In genomic region chr9:99809586-99810357, GRCh38 we compare ENCODE assay signal across 35 cellular contexts. TPM values are rescaled to one million over a fixed set of nuclear protein-coding genes. Genes with fewer than 3 reads are reported as not detected.
DNase-seq lines count a peak whose midpoint lies in the region; ATAC-seq, FAIRE-seq and TF ChIP-seq lines count a peak whose summit lies in the region.
"Had no signal": no experiment of that assay in that cellular context is flagged by ENCODE, and none has a peak within 500 bp of the region (broad histone marks: within the 10 kb centered on the region; RNA-seq: fewer than 3 reads in every experiment).

No MANE protein-coding gene starts in this region.

- FAIRE-seq in RCC 7860 (lab: Jason Lieb, UNC), result no peak
- FAIRE-seq: frontal cortex had no signal

- H3K4me3 ChIP-seq in mammary epithelial cell (replicated peaks in 1 of 3; ENCODE audit: insufficient read depth in 1 of 3, low read depth in 2 of 3, low read length in 3 of 3) (no peak overlapping the region), breast epithelium (no peak overlapping the region), epithelial cell of esophagus (ENCODE audit: low read length) (no peak overlapping the region), ovary (no peak overlapping the region)
- H3K4me3 ChIP-seq: BLaER1, hepatocyte, left lung, spleen, thoracic aorta had no signal

- H4K20me1 ChIP-seq in mammary epithelial cell (ENCODE audit: insufficient read depth, low read length), result no peaks in the 10 kb centered on the region

- peaks cover 46% of the 10 kb centered on the region for H3K4me1 Mint-ChIP-seq in stimulated activated memory B cell treated with anti-CD40 and anti-IgM and Interleukin-4, amounts not matched to agents 10 μg/mL and 1 μg/mL and 100 μg/mL, for 72 hours

- dilution Hi-C loops in mammary epithelial cell (cut with HindIII; ENCODE audit: low sequenced_read_pairs), result no loop called here

- H3K36me3 ChIP-seq in mammary epithelial cell (ENCODE audit: insufficient read depth, low read length), result no peaks in the 10 kb centered on the region
- H3K36me3 ChIP-seq in breast epithelium, result no peaks in the 10 kb centered on the region
- no peaks in the 10 kb centered on the region for H3K36me3 ChIP-seq in ovary
- H3K36me3 ChIP-seq: left lung, spleen, thoracic aorta, WERI-Rb-1 had no signal

- H3K27me3 ChIP-seq in mammary epithelial cell (ENCODE audit: insufficient read depth, low read length), result no peaks in the 10 kb centered on the region
- H3K27me3 ChIP-seq in breast epithelium, result no peaks in the 10 kb centered on the region
- H3K27me3 ChIP-seq in ovary, result no peaks in the 10 kb centered on the region
- H3K27me3 ChIP-seq: BLaER1, hepatocyte, left lung, spleen had no signal

- no peaks in the 10 kb centered on the region for H3K27me3 Mint-ChIP-seq in stimulated activated memory B cell treated with anti-CD40 and anti-IgM and Interleukin-4, amounts not matched to agents 10 μg/mL and 1 μg/mL and 100 μg/mL, for 72 hours
- H3K27me3 Mint-ChIP-seq: activated naive CD8-positive, alpha-beta T cell treated with anti-CD3 and anti-CD28 coated beads, Interleukin-2, amount 10 ng/mL, durations not matched to agents 7 days and 5 days; stimulated activated naive B cell treated with anti-CD40 and anti-IgM and Interleukin-4, amounts not matched to agents 10 μg/mL and 1 μg/mL and 100 μg/mL, for 72 hours had no signal

- CTCF ChIA-PET in mammary epithelial cell (lab: Charles Lee; ENCODE audit: low non-redundant PET), result no interaction called here

- ATAC-seq in stimulated activated memory B cell treated with anti-CD40 and anti-IgM and Interleukin-4, amounts not matched to agents 10 μg/mL and 1 μg/mL and 100 μg/mL, for 72 hours, result no peak
- no peak for ATAC-seq in HG03175 (IDR thresholded peaks at IDR 0.05; ENCODE audit: unreplicated experiment)
- ATAC-seq: left lung; naive thymus-derived CD4-positive, alpha-beta T cell; right cardiac atrium; SK-N-SH treated with all-trans-retinoic acid at 6 μM for 48 hours; stimulated activated naive B cell treated with anti-CD40 and anti-IgM and Interleukin-4, amounts not matched to agents 10 μg/mL and 1 μg/mL and 100 μg/mL, for 72 hours had no signal

- H3K9me3 ChIP-seq in mammary epithelial cell (replicated peaks; ENCODE audit: insufficient read depth, low read length) (no peaks in the 10 kb centered on the region), breast epithelium (no peaks in the 10 kb centered on the region), ovary (no peaks in the 10 kb centered on the region)
- H3K9me3 ChIP-seq: BLaER1, left lung, spleen, thoracic aorta had no signal

- no TSS peak for BruUV-seq in mammary epithelial cell (replicated peaks; lab: Mats Ljungman, UMichigan)

- H2AFZ ChIP-seq in mammary epithelial cell (ENCODE audit: low read depth, low read length), result no peak overlapping the region
- H2AFZ ChIP-seq: hepatocyte had no signal

- H3K4me2 ChIP-seq in mammary epithelial cell (ENCODE audit: insufficient read depth, low read depth, low read length), result no peak overlapping the region
- H3K4me2 ChIP-seq: BLaER1, hepatocyte had no signal

- H3K4me1 ChIP-seq in mammary epithelial cell (ENCODE audit: insufficient read depth, low read length) (peaks cover 4% of the 10 kb centered on the region), breast epithelium (no peaks in the 10 kb centered on the region), ovary (ENCODE audit: insufficient read depth) (peaks cover 2% of the 10 kb centered on the region)
- H3K4me1 ChIP-seq: BLaER1 had no signal

- TF ChIP-seq EP300 in ovary (IDR thresholded peaks at IDR 0.05), result no peak

- intact Hi-C loops in mammary epithelial cell (cut with micrococcal nuclease) (loop anchor here (5.0 kb wide), 4 partner anchors 98 to 788 kb away; partner anchors contain the start of gene STX17), breast epithelium (cut with DNase I; ENCODE audit: low total_unique reads) (no loop called here), ovary (cut with DNase I) (loop anchor here in 2 of 4 donors (10.0 kb wide), 2 partner anchors 405 to 625 kb away; no protein-coding TSS in a partner anchor)

- TF ChIP-seq POLR2A in breast epithelium (IDR thresholded peaks at IDR 0.05) (no peak), ovary (IDR thresholded peaks at IDR 0.05) (no peak)

- TF ChIP-seq CTCF in mammary epithelial cell (conservative IDR thresholded peaks at IDR 0.05 in 1 of 2, IDR thresholded peaks at IDR 0.05 in 1 of 2; ENCODE audit: extremely low read depth in 1 of 2, insufficient read depth in 1 of 2, low read depth in 1 of 2, low read length in 2 of 2), result no peak
- no peak for TF ChIP-seq CTCF in breast epithelium (IDR thresholded peaks at IDR 0.05)
- no peak for TF ChIP-seq CTCF in epithelial cell of esophagus (IDR thresholded peaks at IDR 0.05; ENCODE audit: insufficient read depth, low read depth, low read length, missing control alignments)
- no peak for TF ChIP-seq CTCF in ovary (IDR thresholded peaks at IDR 0.05)

- no peaks in the 10 kb centered on the region for H3K9me3 Mint-ChIP-seq in stimulated activated memory B cell treated with anti-CD40 and anti-IgM and Interleukin-4, amounts not matched to agents 10 μg/mL and 1 μg/mL and 100 μg/mL, for 72 hours
- H3K9me3 Mint-ChIP-seq: activated naive CD8-positive, alpha-beta T cell treated with anti-CD3 and anti-CD28 coated beads, Interleukin-2, amount 10 ng/mL, durations not matched to agents 7 days and 5 days; H9; immature natural killer cell; mesothelial cell of epicardium; naive thymus-derived CD4-positive, alpha-beta T cell; T-helper 2 cell treated with Interferon-gamma antibody and Interleukin-4, amounts not matched to agents 5 μg/mL and 100 μg/mL, for 36 hours had no signal

- DNase-seq in mammary epithelial cell (peak; percentile 54), breast epithelium (ENCODE audit: low spot score in 2 of 2) (no peak), RCC 7860 (ENCODE audit: low spot score) (peak; percentile 18), epithelial cell of esophagus (ENCODE audit: low read depth) (peak; percentile 69), retina (no peak), ovary (no peak)
- DNase-seq: ACHN; activated CD4-positive, alpha-beta T cell treated with anti-CD3 and anti-CD28 coated beads, Interleukin-2, amount 50 U/mL, for 4 hours; activated CD8-positive, alpha-beta memory T cell treated with anti-CD3 and anti-CD28 coated beads, Interleukin-2, amount 50 U/mL, for 48 hours; activated effector memory CD4-positive, alpha-beta T cell treated with Interleukin-2 at 50 U/mL for 16 hours; activated naive CD8-positive, alpha-beta T cell treated with anti-CD3 and anti-CD28 coated beads, Interleukin-2, amount 10 ng/mL, durations not matched to agents 7 days and 5 days; DMS79 treated with DMSO at 0.1 percent for 48 hours; H9; immature natural killer cell; left lung; MM.1S; naive thymus-derived CD4-positive, alpha-beta T cell; NCI-H1436; NCI-H510A; right cardiac atrium; spleen; stimulated activated CD4-positive, alpha-beta T cell treated with anti-CD3 and anti-CD28 coated beads, Interleukin-2, amount 100 ng/mL, for 48 hours; stimulated activated naive B cell treated with anti-CD40 and anti-IgM and Interleukin-4, amounts not matched to agents 10 μg/mL and 1 μg/mL and 100 μg/mL, for 72 hours; WERI-Rb-1 had no signal

- H3K4me3 Mint-ChIP-seq in stimulated activated memory B cell treated with anti-CD40 and anti-IgM and Interleukin-4, amounts not matched to agents 10 μg/mL and 1 μg/mL and 100 μg/mL, for 72 hours, result no peak overlapping the region
- H3K4me3 Mint-ChIP-seq: activated naive CD8-positive, alpha-beta T cell treated with anti-CD3 and anti-CD28 coated beads, Interleukin-2, amount 10 ng/mL, durations not matched to agents 7 days and 5 days; H9; immature natural killer cell; mesothelial cell of epicardium; naive thymus-derived CD4-positive, alpha-beta T cell; stimulated activated naive B cell treated with anti-CD40 and anti-IgM and Interleukin-4, amounts not matched to agents 10 μg/mL and 1 μg/mL and 100 μg/mL, for 72 hours; T-helper 2 cell treated with Interferon-gamma antibody and Interleukin-4, amounts not matched to agents 5 μg/mL and 100 μg/mL, for 36 hours had no signal

- in situ Hi-C loops in mammary epithelial cell (cut with MboI; ENCODE audit: low sequenced_read_pairs in 2 of 2), result loop anchor here in 1 of 2 donors (10.0 to 25.0 kb wide), 5 partner anchors 65 to 778 kb away; partner anchors contain the start of genes CAVIN4 and STX17

- H3K27ac ChIP-seq in mammary epithelial cell (ENCODE audit: insufficient read depth, low read depth, low read length), result no peak overlapping the region
- H3K27ac ChIP-seq in breast epithelium, result no peak overlapping the region
- no peak overlapping the region for H3K27ac ChIP-seq in ovary
- H3K27ac ChIP-seq: BLaER1, epithelial cell of prostate, hepatocyte, HL-60, left lung, spleen, thoracic aorta, WERI-Rb-1 had no signal

- no peak overlapping the region for H3K9ac ChIP-seq in mammary epithelial cell (ENCODE audit: insufficient read depth, low read length)
- H3K9ac ChIP-seq: BLaER1 had no signal

- peak overlapping the region; percentile 77 for H3K27ac Mint-ChIP-seq in stimulated activated memory B cell treated with anti-CD40 and anti-IgM and Interleukin-4, amounts not matched to agents 10 μg/mL and 1 μg/mL and 100 μg/mL, for 72 hours
- H3K27ac Mint-ChIP-seq: activated naive CD8-positive, alpha-beta T cell treated with anti-CD3 and anti-CD28 coated beads, Interleukin-2, amount 10 ng/mL, durations not matched to agents 7 days and 5 days; H9; naive thymus-derived CD4-positive, alpha-beta T cell; stimulated activated naive B cell treated with anti-CD40 and anti-IgM and Interleukin-4, amounts not matched to agents 10 μg/mL and 1 μg/mL and 100 μg/mL, for 72 hours; T-helper 2 cell treated with Interferon-gamma antibody and Interleukin-4, amounts not matched to agents 5 μg/mL and 100 μg/mL, for 36 hours had no signal

- H3K79me2 ChIP-seq in mammary epithelial cell (ENCODE audit: insufficient read depth, low read length), result no peaks in the 10 kb centered on the region

- peaks cover 36% of the 10 kb centered on the region for H3K36me3 Mint-ChIP-seq in stimulated activated memory B cell treated with anti-CD40 and anti-IgM and Interleukin-4, amounts not matched to agents 10 μg/mL and 1 μg/mL and 100 μg/mL, for 72 hours
- H3K36me3 Mint-ChIP-seq: activated naive CD8-positive, alpha-beta T cell treated with anti-CD3 and anti-CD28 coated beads, Interleukin-2, amount 10 ng/mL, durations not matched to agents 7 days and 5 days; immature natural killer cell had no signal

RNA-seq across cellular contexts. Expression of gene NR4A3, which starts 11.9 kb away (rescaled TPM):
- total RNA-seq in mammary epithelial cell (under 1 TPM; under 0.01 to 0.09 TPM), breast epithelium (10 to 100 TPM in 1 of 3 donors, 1 to 10 TPM in 2; 1.3 to 34.1 (median 4.9) TPM), ovary (100 to 1,000 TPM in 1 of 7 donors, 10 to 100 TPM in 5, 1 to 10 TPM in 1; 9.0 to 177 (median 39.3) TPM)
- polyA plus RNA-seq in mammary epithelial cell (0.03 TPM), ovary (1 to 10 TPM; 2.8 to 3.4 TPM)
- not detected for polyA minus RNA-seq in mammary epithelial cell
- polyA plus RNA-seq: naive thymus-derived CD4-positive, alpha-beta T cell had no signal

Comparison
In these comparisons a context has a peak if more than half of its experiments do, and no peak if none do; other contexts are left out.
1. DNase-seq: peak in mammary epithelial cell (single experiment), RCC 7860 (single experiment) and epithelial cell of esophagus (single experiment); none in breast epithelium (0 of 2), retina (single experiment) and ovary (0 of 5).